22 cellular contexts compared by ENCODE assay signal in the genomic region with DNA sequence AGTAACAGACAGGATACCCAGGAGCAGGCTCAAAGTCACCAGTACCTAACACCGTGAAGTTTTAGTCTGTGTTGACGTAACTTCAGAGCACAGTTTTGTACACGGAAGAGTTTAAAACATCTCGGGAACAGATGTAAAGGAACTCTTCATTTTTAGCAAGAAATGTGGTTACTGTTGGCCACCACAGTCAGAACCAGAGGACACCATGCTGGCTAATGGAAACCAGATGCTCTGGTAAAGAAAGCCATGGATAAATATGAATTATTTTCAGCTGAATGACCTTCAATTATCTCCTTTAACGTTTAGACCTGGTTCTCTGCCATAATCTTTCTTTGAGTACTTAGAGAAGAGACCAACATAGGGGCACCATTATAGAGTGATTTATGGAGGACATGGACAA.
DNase-seq lines count a peak whose midpoint lies in the region; ATAC-seq and TF ChIP-seq lines count a peak whose summit lies in the region.
"Had no signal": no experiment of that assay in that cellular context is flagged by ENCODE, and none has a peak within 500 bp of the region (broad histone marks: within the 10 kb centered on the region; RNA-seq: fewer than 3 reads in every experiment).

No MANE protein-coding gene starts in this region.

- peak; percentile 94 for DNase-seq in AG10803 (ENCODE audit: low read depth)
- DNase-seq in IMR-90, result peak; percentile 6
- peak; percentile 44 for DNase-seq in brain pericyte (ENCODE audit: low read depth, low spot score)
- no peak for DNase-seq in mesothelial cell of epicardium (ENCODE audit: low spot score in 2 of 2, unreplicated experiment in 2 of 2)
- DNase-seq in NAMALWA (ENCODE audit: low spot score), result no peak
- DNase-seq in stimulated activated naive CD4-positive, alpha-beta T cell treated with Interleukin-2 at 50 U/mL for 16 hours (lab: John Stamatoyannopoulos, UW), result no peak
- no peak for DNase-seq in progenitor cell of endocrine pancreas (ENCODE audit: low spot score, unreplicated experiment)
- DNase-seq: activated CD4-positive, alpha-beta memory T cell treated with anti-CD3 and anti-CD28 coated beads for 36 hours; activated naive CD4-positive, alpha-beta T cell treated with anti-CD3 and anti-CD28 coated beads for 36 hours; activated T-cell treated with anti-CD3 and anti-CD28 coated beads, Interleukin-2, amount 50 U/mL, for 1 hour; aorta; left cardiac atrium; NCI-H1436; NCI-H2171 treated with DMSO at 0.1 percent for 48 hours; testis had no signal

- no peak for TF ChIP-seq POLR2A in IMR-90 (IDR thresholded peaks at IDR 0.05; ENCODE audit: low read depth, low read length)

- H3K9me3 Mint-ChIP-seq in mesothelial cell of epicardium (peaks cover 4% of the 10 kb centered on the region), progenitor cell of endocrine pancreas (ENCODE audit: low read depth) (no peaks in the 10 kb centered on the region)
- H3K9me3 Mint-ChIP-seq: activated CD4-positive, alpha-beta memory T cell treated with anti-CD3 and anti-CD28 coated beads for 36 hours; activated naive CD4-positive, alpha-beta T cell treated with anti-CD3 and anti-CD28 coated beads for 36 hours; T-helper 2 cell treated with Interferon-gamma antibody and Interleukin-4, amounts not matched to agents 5 μg/mL and 100 μg/mL, for 36 hours had no signal

- H2BK120ac ChIP-seq in IMR-90 (ENCODE audit: low read depth, low read length), result no peak overlapping the region

- no peak overlapping the region for H2BK20ac ChIP-seq in IMR-90 (ENCODE audit: low read depth, low read length)

- no peak overlapping the region for H3K14ac ChIP-seq in IMR-90 (replicated peaks; ENCODE audit: low read depth, low read length)

- no peak for TF ChIP-seq CTCF in AG10803 (conservative IDR thresholded peaks at IDR 0.05; ENCODE audit: low read length)
- TF ChIP-seq CTCF in IMR-90 (conservative IDR thresholded peaks at IDR 0.05; ENCODE audit: low read depth, low read length), result no peak
- TF ChIP-seq CTCF in mesothelial cell of epicardium (IDR thresholded peaks at IDR 0.05; ENCODE audit: unreplicated experiment), result no peak
- no peak for TF ChIP-seq CTCF in progenitor cell of endocrine pancreas (IDR thresholded peaks at IDR 0.05; ENCODE audit: unreplicated experiment)

- no peaks in the 10 kb centered on the region for H3K4me1 ChIP-seq in IMR-90 (ENCODE audit: control insufficient read depth, insufficient read depth, low read length)
- H3K4me1 ChIP-seq: gastroesophageal sphincter, SJSA1 had no signal

- intact Hi-C loops in IMR-90 (cut with micrococcal nuclease), result no loop called here

- no peak overlapping the region for H2AK5ac ChIP-seq in IMR-90 (ENCODE audit: low read depth, low read length)

- H3K27me3 ChIP-seq in IMR-90 (ENCODE audit: control insufficient read depth, insufficient read depth, low read length), result no peaks in the 10 kb centered on the region
- H3K27me3 ChIP-seq: gastroesophageal sphincter, SJSA1, testis had no signal

- no TSS peak for BruUV-seq in IMR-90 (replicated peaks; lab: Mats Ljungman, UMichigan)

- H3K4me1 Mint-ChIP-seq in mesothelial cell of epicardium (no peaks in the 10 kb centered on the region), progenitor cell of endocrine pancreas (ENCODE audit: low read depth) (peaks cover 7% of the 10 kb centered on the region)
- H3K4me1 Mint-ChIP-seq: neural crest cell had no signal

- no peaks in the 10 kb centered on the region for H3K9me1 ChIP-seq in IMR-90 (ENCODE audit: insufficient read depth, low read length)

- POLR2A ChIA-PET in IMR-90 (lab: Charles Lee; ENCODE audit: unreplicated experiment), result no interaction called here

- 59% methylated on average over 4 of the region's 5 CpGs; no CpG with 5 or more reads in 1 of the 2 experiments for WGBS in IMR-90 (ENCODE audit: extremely low coverage in 2 of 2, insufficient read length in 1 of 2), 2 experiments

- no peak overlapping the region for H3K4me2 ChIP-seq in IMR-90 (ENCODE audit: low read depth, low read length)

- no peaks in the 10 kb centered on the region for H4K20me1 ChIP-seq in IMR-90 (ENCODE audit: insufficient read depth, low read length)

- H3K4ac ChIP-seq in IMR-90 (ENCODE audit: low read depth, low read length), result no peak overlapping the region

- no peak overlapping the region for H2BK15ac ChIP-seq in IMR-90 (ENCODE audit: low read depth, low read length)

- CTCF ChIA-PET in IMR-90 (lab: Yijun Ruan, JAX), result interaction anchor here (1.0 kb wide), 1 partner anchor 16 kb away, joined by 4 read pairs; no protein-coding TSS in a partner anchor

- H4K8ac ChIP-seq in IMR-90 (ENCODE audit: low read depth in 2 of 2, low read length in 2 of 2), result no peak overlapping the region

- H3K4me3 ChIP-seq in AG10803 (ENCODE audit: low read length) (no peak overlapping the region), IMR-90 (ENCODE audit: insufficient read depth, low read depth, low read length) (no peak overlapping the region)
- H3K4me3 ChIP-seq: gastroesophageal sphincter, SJSA1, testis had no signal

- no peak overlapping the region for H2AFZ ChIP-seq in IMR-90 (replicated peaks; ENCODE audit: low read length, poor library complexity)

- H3K36me3 Mint-ChIP-seq in mesothelial cell of epicardium (no peaks in the 10 kb centered on the region), progenitor cell of endocrine pancreas (ENCODE audit: insufficient read depth) (no peaks in the 10 kb centered on the region)
- H3K36me3 Mint-ChIP-seq: activated CD4-positive, alpha-beta memory T cell treated with anti-CD3 and anti-CD28 coated beads for 36 hours had no signal

- TF ChIP-seq RAD21 in IMR-90 (IDR thresholded peaks at IDR 0.05; ENCODE audit: low read length), result no peak

- H3K27ac Mint-ChIP-seq in mesothelial cell of epicardium (peak overlapping the region; percentile 27), progenitor cell of endocrine pancreas (no peak overlapping the region)
- H3K27ac Mint-ChIP-seq: activated CD4-positive, alpha-beta memory T cell treated with anti-CD3 and anti-CD28 coated beads for 36 hours; activated naive CD4-positive, alpha-beta T cell treated with anti-CD3 and anti-CD28 coated beads for 36 hours; T-helper 2 cell treated with Interferon-gamma antibody and Interleukin-4, amounts not matched to agents 5 μg/mL and 100 μg/mL, for 36 hours had no signal

- no peak overlapping the region for H3K9ac ChIP-seq in IMR-90 (ENCODE audit: low read depth, low read length)

- dilution Hi-C loops in IMR-90 (cut with HindIII; ENCODE audit: low sequenced_read_pairs, unreplicated experiment), result no loop called here

- no peak overlapping the region for H3K23ac ChIP-seq in IMR-90 (ENCODE audit: low read depth, low read length)

- H2BK5ac ChIP-seq in IMR-90 (ENCODE audit: low read depth, low read length, poor library complexity, severe bottlenecking), result no peak overlapping the region

- H2AK9ac ChIP-seq in IMR-90 (replicated peaks; ENCODE audit: low read depth, low read length, poor library complexity), result no peak overlapping the region

- no peak overlapping the region for H3K27ac ChIP-seq in IMR-90 (ENCODE audit: insufficient read depth, low read length)
- H3K27ac ChIP-seq: gastroesophageal sphincter, SJSA1, testis had no signal

- H3K18ac ChIP-seq in IMR-90 (ENCODE audit: low read depth, low read length), result no peak overlapping the region

- no peaks in the 10 kb centered on the region for H3K27me3 Mint-ChIP-seq in mesothelial cell of epicardium (ENCODE audit: low read depth)
- H3K27me3 Mint-ChIP-seq in progenitor cell of endocrine pancreas, result peaks cover 20% of the 10 kb centered on the region

- H3K56ac ChIP-seq in IMR-90 (ENCODE audit: extremely low read depth, insufficient read depth, low read length), result no peak overlapping the region

- no peak overlapping the region for H4K5ac ChIP-seq in IMR-90 (ENCODE audit: low read depth, low read length)

- no peak overlapping the region for H3K4me3 Mint-ChIP-seq in mesothelial cell of epicardium
- no peak overlapping the region for H3K4me3 Mint-ChIP-seq in progenitor cell of endocrine pancreas (ENCODE audit: low read depth)
- H3K4me3 Mint-ChIP-seq: activated CD4-positive, alpha-beta memory T cell treated with anti-CD3 and anti-CD28 coated beads for 36 hours; activated naive CD4-positive, alpha-beta T cell treated with anti-CD3 and anti-CD28 coated beads for 36 hours; neural crest cell; T-helper 2 cell treated with Interferon-gamma antibody and Interleukin-4, amounts not matched to agents 5 μg/mL and 100 μg/mL, for 36 hours had no signal

- H3K79me1 ChIP-seq in IMR-90 (ENCODE audit: low read depth in 1 of 2, low read length in 2 of 2), result no peaks in the 10 kb centered on the region

- ATAC-seq in IMR-90 (ENCODE audit: low read depth) (no peak; the same call in 1 of the 2 replicates), GM19035 (IDR thresholded peaks at IDR 0.05; ENCODE audit: unreplicated experiment) (no peak)
- ATAC-seq: gastroesophageal sphincter, HepG2, Panc1 had no signal

- no peak overlapping the region for H4K91ac ChIP-seq in IMR-90 (ENCODE audit: insufficient read depth, low read depth, low read length)

- in situ Hi-C loops in IMR-90 (cut with MboI; ENCODE audit: low sequenced_read_pairs), result no loop called here

- no peaks in the 10 kb centered on the region for H3K9me3 ChIP-seq in IMR-90 (ENCODE audit: control insufficient read depth, insufficient read depth, low read length)
- H3K9me3 ChIP-seq: gastroesophageal sphincter, testis had no signal

- H3K36me3 ChIP-seq in IMR-90 (ENCODE audit: control insufficient read depth, insufficient read depth, low read length), result no peaks in the 10 kb centered on the region
- H3K36me3 ChIP-seq: gastroesophageal sphincter, SJSA1 had no signal

TF ChIP-seq in IMR-90, 13 proteins besides CTCF, POLR2A, EP300 and RAD21 (continues in another document):
- TF ChIP-seq RFX5 (IDR thresholded peaks at IDR 0.05; ENCODE audit: low read depth, low read length) (no peak), CEBPB (IDR thresholded peaks at IDR 0.05; ENCODE audit: low read depth, low read length) (no peak), MAZ (IDR thresholded peaks at IDR 0.05; ENCODE audit: borderline replicate concordance, low read depth, low read length) (no peak), BHLHE40 (IDR thresholded peaks at IDR 0.05; ENCODE audit: low read depth, low read length) (no peak), SMC3 (IDR thresholded peaks at IDR 0.05; ENCODE audit: low read depth, low read length) (no peak), MAFK (IDR thresholded peaks at IDR 0.05; ENCODE audit: low read depth, low read length) (no peak), FOS (IDR thresholded peaks at IDR 0.05; ENCODE audit: low read depth, low read length) (no peak)
- TF ChIP-seq, protein P1, sequence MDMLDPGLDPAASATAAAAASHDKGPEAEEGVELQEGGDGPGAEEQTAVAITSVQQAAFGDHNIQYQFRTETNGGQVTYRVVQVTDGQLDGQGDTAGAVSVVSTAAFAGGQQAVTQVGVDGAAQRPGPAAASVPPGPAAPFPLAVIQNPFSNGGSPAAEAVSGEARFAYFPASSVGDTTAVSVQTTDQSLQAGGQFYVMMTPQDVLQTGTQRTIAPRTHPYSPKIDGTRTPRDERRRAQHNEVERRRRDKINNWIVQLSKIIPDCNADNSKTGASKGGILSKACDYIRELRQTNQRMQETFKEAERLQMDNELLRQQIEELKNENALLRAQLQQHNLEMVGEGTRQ (IDR thresholded peaks at IDR 0.05; ENCODE audit: low read depth, low read length), result no peak

Comparison
In these comparisons a context has a peak if more than half of its experiments do, and no peak if none do; other contexts are left out.
1. DNase-seq: peak in AG10803 (single experiment), IMR-90 (single experiment) and brain pericyte (single experiment); none in mesothelial cell of epicardium (0 of 2), NAMALWA (single experiment), stimulated activated naive CD4-positive, alpha-beta T cell treated with Interleukin-2 at 50 U/mL for 16 hours (single experiment) and progenitor cell of endocrine pancreas (single experiment).